ENCODE assay signal across 9 cellular contexts in the genomic region with DNA sequence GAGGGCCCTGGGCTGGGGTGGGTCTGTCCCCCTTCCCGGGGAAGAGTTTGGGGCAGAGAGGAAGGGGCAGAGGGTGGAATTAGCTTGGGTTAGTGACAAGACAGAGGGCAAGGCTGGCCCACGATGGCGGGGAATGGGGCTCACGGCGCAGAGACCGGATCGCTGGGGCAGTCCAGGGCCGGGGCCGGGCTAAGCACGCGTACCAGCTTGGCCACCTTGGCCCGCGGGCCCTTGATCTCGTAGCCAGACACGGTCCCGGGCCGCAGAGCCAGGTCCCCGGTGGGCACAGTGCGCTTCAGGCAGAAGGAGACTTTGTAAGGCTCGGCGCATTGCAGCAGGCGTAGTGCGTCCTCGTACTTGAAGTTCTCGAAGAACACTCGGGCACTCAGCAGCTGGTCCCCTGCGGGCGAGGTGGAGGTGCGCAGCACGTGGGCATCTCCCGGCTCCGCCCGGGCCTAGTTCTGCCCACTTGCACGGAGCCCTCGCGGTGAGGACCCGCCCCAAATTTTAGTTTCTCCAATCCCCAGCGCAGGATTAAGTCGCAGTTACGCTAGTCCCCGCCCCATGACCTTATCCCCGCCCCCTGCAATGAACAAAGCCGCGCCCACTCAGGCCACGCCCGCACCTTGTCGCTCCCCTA. TPM values are rescaled to one million over a fixed set of nuclear protein-coding genes. Genes with fewer than 3 reads are reported as not detected.
DNase-seq lines count a peak whose midpoint lies in the region; ATAC-seq and TF ChIP-seq lines count a peak whose summit lies in the region.
"Had no signal": no experiment of that assay in that cellular context is flagged by ENCODE, and none has a peak within 500 bp of the region (broad histone marks: within the 10 kb centered on the region; RNA-seq: fewer than 3 reads in every experiment).

No MANE protein-coding gene starts in this region.

- ATAC-seq in activated naive CD8-positive, alpha-beta T cell treated with anti-CD3 and anti-CD28 coated beads, Interleukin-2, amount 50 U/mL, for 24 hours: peak; percentile 47
- ATAC-seq in naive B cell (ENCODE audit: low read depth in 2 of 2): peak; percentile 47 to 69
- peak; percentile 78 for ATAC-seq in upper lobe of right lung
- ATAC-seq in GM21619 (IDR thresholded peaks at IDR 0.05; ENCODE audit: unreplicated experiment): no peak
- no peak for ATAC-seq in aorta (ENCODE audit: low FRiP score)

- no peaks in the 10 kb centered on the region for H3K9me3 ChIP-seq in CD8-positive, alpha-beta memory T cell (ENCODE audit: low read length)
- H3K9me3 ChIP-seq in upper lobe of right lung (no peaks in the 10 kb centered on the region), aorta (ENCODE audit: control insufficient read depth, low read length) (no peaks in the 10 kb centered on the region)

- H3K27ac ChIP-seq in CD8-positive, alpha-beta memory T cell (ENCODE audit: low read depth, low read length): no peak overlapping the region
- no peak overlapping the region for H3K27ac ChIP-seq in upper lobe of right lung
- H3K27ac ChIP-seq in aorta (ENCODE audit: low read depth in 1 of 2, low read length in 2 of 2): no peak overlapping the region

- POLR2A ChIA-PET in CD8-positive, alpha-beta memory T cell (lab: Charles Lee): no interaction called here

- peaks cover 11 to 13% (median 13%) of the 10 kb centered on the region in 3 donors for H3K4me1 Mint-ChIP-seq in CD8-positive, alpha-beta memory T cell
- peaks cover 14% of the 10 kb centered on the region for H3K4me1 Mint-ChIP-seq in activated naive CD8-positive, alpha-beta T cell treated with anti-CD3 and anti-CD28 coated beads, Interleukin-2, amount 50 U/mL, for 24 hours
- H3K4me1 Mint-ChIP-seq in naive B cell: peaks cover 10 to 19% (median 11%) of the 10 kb centered on the region in 3 donors

- H3K27ac Mint-ChIP-seq in CD8-positive, alpha-beta memory T cell: no peak overlapping the region
- no peak overlapping the region for H3K27ac Mint-ChIP-seq in activated naive CD8-positive, alpha-beta T cell treated with anti-CD3 and anti-CD28 coated beads, Interleukin-2, amount 50 U/mL, for 24 hours
- H3K27ac Mint-ChIP-seq in naive B cell: peak overlapping the region in 3 of 6 donors; percentile 2 to 69 (median 38)

- peaks cover 2 to 5% of the 10 kb centered on the region in 2 donors for H3K27me3 Mint-ChIP-seq in CD8-positive, alpha-beta memory T cell
- H3K27me3 Mint-ChIP-seq in activated naive CD8-positive, alpha-beta T cell treated with anti-CD3 and anti-CD28 coated beads, Interleukin-2, amount 50 U/mL, for 24 hours: peaks cover 5% of the 10 kb centered on the region
- H3K27me3 Mint-ChIP-seq in naive B cell: peaks cover 0 to 34% (median 29%) of the 10 kb centered on the region in 3 donors

- peak overlapping the region in 3 of 7 donors; percentile 5 to 16 (median 5) for H3K4me3 Mint-ChIP-seq in CD8-positive, alpha-beta memory T cell
- H3K4me3 Mint-ChIP-seq in activated naive CD8-positive, alpha-beta T cell treated with anti-CD3 and anti-CD28 coated beads, Interleukin-2, amount 50 U/mL, for 24 hours: no peak overlapping the region
- H3K4me3 Mint-ChIP-seq in naive B cell: peak overlapping the region in 3 of 8 donors; percentile 27 to 82 (median 29)

- CTCF ChIA-PET in CD8-positive, alpha-beta memory T cell (lab: Charles Lee): interaction anchor here (0.6 kb wide), 1 partner anchor 39 kb away, joined by 3 read pairs; no protein-coding TSS in a partner anchor

- intact Hi-C loops in upper lobe of right lung (cut with DNase I): no loop called here
- intact Hi-C loops in aorta (cut with DNase I): no loop called here

- no peaks in the 10 kb centered on the region for H3K36me3 Mint-ChIP-seq in CD8-positive, alpha-beta memory T cell
- no peaks in the 10 kb centered on the region for H3K36me3 Mint-ChIP-seq in activated naive CD8-positive, alpha-beta T cell treated with anti-CD3 and anti-CD28 coated beads, Interleukin-2, amount 50 U/mL, for 24 hours (ENCODE audit: low read depth)
- no peaks in the 10 kb centered on the region for H3K36me3 Mint-ChIP-seq in naive B cell

- peaks cover 5% of the 10 kb centered on the region for H3K4me1 ChIP-seq in CD8-positive, alpha-beta memory T cell (ENCODE audit: insufficient read depth, low read length)
- H3K4me1 ChIP-seq in upper lobe of right lung (peaks cover 10% of the 10 kb centered on the region), aorta (ENCODE audit: control insufficient read depth in 1 of 2, insufficient read depth in 2 of 2, low read length in 2 of 2) (no peaks in the 10 kb centered on the region)

- DNase-seq in CD8-positive, alpha-beta memory T cell: peak; percentile 20 to 58 (median 45)
- DNase-seq in SK-N-DZ (ENCODE audit: low spot score) (peak; percentile 65), naive B cell (no peak), upper lobe of right lung (peak; percentile 84), aorta (no peak)
- peak; percentile 65 for DNase-seq in activated naive CD8-positive, alpha-beta T cell treated with anti-CD3 and anti-CD28 coated beads, Interleukin-2, amount 50 U/mL, for 24 hours
- no peak for DNase-seq in NK-92 treated with Interleukin-12 subunit alpha and Interleukin-12 subunit beta, amount 100 ng/mL, for 24 hours (lab: John Stamatoyannopoulos, UW)
- DNase-seq: DND-41 had no signal

- no peaks in the 10 kb centered on the region for H3K36me3 ChIP-seq in CD8-positive, alpha-beta memory T cell (ENCODE audit: insufficient read depth, low read length)
- no peaks in the 10 kb centered on the region for H3K36me3 ChIP-seq in upper lobe of right lung
- H3K36me3 ChIP-seq in aorta (ENCODE audit: control insufficient read depth in 1 of 2, insufficient read depth in 2 of 2, low read length in 1 of 2): no peaks in the 10 kb centered on the region

- TF ChIP-seq CTCF in upper lobe of right lung (IDR thresholded peaks at IDR 0.05): no peak

- WGBS in aorta, 2 donors: 56 to 61% methylated on average over 47 of the region's 47 CpGs

- H3K9me3 Mint-ChIP-seq in CD8-positive, alpha-beta memory T cell: no peaks in the 10 kb centered on the region
- no peaks in the 10 kb centered on the region for H3K9me3 Mint-ChIP-seq in activated naive CD8-positive, alpha-beta T cell treated with anti-CD3 and anti-CD28 coated beads, Interleukin-2, amount 50 U/mL, for 24 hours
- H3K9me3 Mint-ChIP-seq in naive B cell: peaks cover 0 to 4% (median 0%) of the 10 kb centered on the region in 7 donors

- H3K27me3 ChIP-seq in CD8-positive, alpha-beta memory T cell (ENCODE audit: insufficient read depth, low read length, poor library complexity, severe bottlenecking): no peaks in the 10 kb centered on the region
- H3K27me3 ChIP-seq in upper lobe of right lung (no peaks in the 10 kb centered on the region), aorta (ENCODE audit: control insufficient read depth in 1 of 2, insufficient read depth in 2 of 2, low read length in 1 of 2) (no peaks in the 10 kb centered on the region)

- no peak overlapping the region for H3K4me3 ChIP-seq in CD8-positive, alpha-beta memory T cell (ENCODE audit: low read length)
- H3K4me3 ChIP-seq in upper lobe of right lung: no peak overlapping the region
- H3K4me3 ChIP-seq in aorta (ENCODE audit: low read length in 2 of 2): no peak overlapping the region

RNA-seq across cellular contexts. Expression of a gene that starts 8.6 kb away (rescaled TPM):
- not detected for total RNA-seq in CD8-positive, alpha-beta memory T cell
- not detected for polyA plus RNA-seq in CD8-positive, alpha-beta memory T cell
- not detected in 2 replicates for polyA plus RNA-seq in SK-N-DZ (2014; cell fraction: cytosol; rRNA removed)
- not detected in 2 replicates for polyA plus RNA-seq in SK-N-DZ (2014; cell fraction: nucleus; rRNA removed)
- polyA plus RNA-seq in naive B cell (ENCODE audit: low read depth in 6 of 6) (not detected), aorta (under 1 TPM in 1 of 2 donors, not detected in 1; 0.51 TPM)
- total RNA-seq in upper lobe of right lung (0.64 TPM), aorta (under 1 TPM; 0.21 to 0.23 TPM)

RNA-seq across cellular contexts. Expression of a gene that starts 14.6 kb away (rescaled TPM):
- total RNA-seq in CD8-positive, alpha-beta memory T cell: 1 to 10 TPM; 1.4 to 1.6 TPM
- polyA plus RNA-seq in CD8-positive, alpha-beta memory T cell: 0.29 TPM
- 0.74 and 1.4 TPM in 2 replicates for polyA plus RNA-seq in SK-N-DZ (2014; cell fraction: cytosol; rRNA removed)
- 0.31 and 0.55 TPM in 2 replicates for polyA plus RNA-seq in SK-N-DZ (2014; cell fraction: nucleus; rRNA removed)
- polyA plus RNA-seq in naive B cell (ENCODE audit: low read depth in 6 of 6) (under 1 TPM in 4 of 6 donors, not detected in 2; 0.05 to 0.38 (median 0.23) TPM), aorta (1 to 10 TPM; 3.1 to 5.2 TPM)
- total RNA-seq in upper lobe of right lung (36.2 TPM), aorta (1 to 10 TPM; 4.9 to 7.6 TPM)

RNA-seq across cellular contexts. Expression of a gene that starts 27.3 kb away (rescaled TPM):
- 10 to 100 TPM; 15.9 to 17.8 TPM for total RNA-seq in CD8-positive, alpha-beta memory T cell
- 13.0 TPM for polyA plus RNA-seq in CD8-positive, alpha-beta memory T cell
- 1.9 and 2.7 TPM in 2 replicates for polyA plus RNA-seq in SK-N-DZ (2014; cell fraction: cytosol; rRNA removed)
- 1.9 TPM in 2 replicates for polyA plus RNA-seq in SK-N-DZ (2014; cell fraction: nucleus; rRNA removed)
- polyA plus RNA-seq in naive B cell (ENCODE audit: low read depth in 6 of 6) (10 to 100 TPM in 4 of 6 donors, 1 to 10 TPM in 2; 8.7 to 23.0 (median 13.0) TPM), aorta (10 to 100 TPM; 13.0 to 15.8 TPM)
- total RNA-seq in upper lobe of right lung (22.1 TPM), aorta (10 to 100 TPM; 19.7 to 27.8 TPM)

RNA-seq across cellular contexts. Expression of a gene that starts 45.6 kb away (rescaled TPM):
- total RNA-seq in CD8-positive, alpha-beta memory T cell: 1 to 10 TPM; 7.0 to 8.5 TPM
- polyA plus RNA-seq in CD8-positive, alpha-beta memory T cell: 9.5 TPM
- 8.1 and 11.7 TPM in 2 replicates for polyA plus RNA-seq in SK-N-DZ (2014; cell fraction: cytosol; rRNA removed)
- 6.2 and 7.0 TPM in 2 replicates for polyA plus RNA-seq in SK-N-DZ (2014; cell fraction: nucleus; rRNA removed)
- polyA plus RNA-seq in naive B cell (ENCODE audit: low read depth in 6 of 6) (10 to 100 TPM in 5 of 6 donors, 1 to 10 TPM in 1; 9.8 to 17.6 (median 13.3) TPM), aorta (10 to 100 TPM; 25.0 to 28.5 TPM)
- total RNA-seq in upper lobe of right lung (32.6 TPM), aorta (10 to 100 TPM; 34.8 to 46.3 TPM)

RNA-seq across cellular contexts. Expression of a gene that starts 50.0 kb away (rescaled TPM):
- 10 to 100 TPM; 48.2 to 53.0 TPM for total RNA-seq in CD8-positive, alpha-beta memory T cell
- polyA plus RNA-seq in CD8-positive, alpha-beta memory T cell: 73.6 TPM
- polyA plus RNA-seq in SK-N-DZ (2014; cell fraction: cytosol; rRNA removed): 345 and 371 TPM in 2 replicates
- polyA plus RNA-seq in SK-N-DZ (2014; cell fraction: nucleus; rRNA removed): 170 and 172 TPM in 2 replicates
- polyA plus RNA-seq in naive B cell (ENCODE audit: low read depth in 6 of 6): 10 to 100 TPM; 28.2 to 46.5 (median 37.2) TPM
- 432 TPM for total RNA-seq in upper lobe of right lung
- total RNA-seq in aorta: 100 to 1,000 TPM; 184 to 291 TPM
- 100 to 1,000 TPM; 143 to 234 TPM for polyA plus RNA-seq in aorta

Comparison
In these comparisons a context has a peak if more than half of its experiments do, and no peak if none do; other contexts are left out.
1. DNase-seq: peak in CD8-positive, alpha-beta memory T cell (5 of 5), SK-N-DZ (single experiment), activated naive CD8-positive, alpha-beta T cell treated with anti-CD3 and anti-CD28 coated beads, Interleukin-2, amount 50 U/mL, for 24 hours (single experiment) and upper lobe of right lung (single experiment); none in naive B cell (single experiment), NK-92 treated with Interleukin-12 subunit alpha and Interleukin-12 subunit beta, amount 100 ng/mL, for 24 hours (single experiment) and aorta (0 of 2).
2. ATAC-seq: peak in activated naive CD8-positive, alpha-beta T cell treated with anti-CD3 and anti-CD28 coated beads, Interleukin-2, amount 50 U/mL, for 24 hours (single experiment), naive B cell (2 of 2) and upper lobe of right lung (single experiment); none in GM21619 (single experiment) and aorta (single experiment).